Comparison of ENCODE assay signal across 1 cellular context in the genomic region with DNA sequence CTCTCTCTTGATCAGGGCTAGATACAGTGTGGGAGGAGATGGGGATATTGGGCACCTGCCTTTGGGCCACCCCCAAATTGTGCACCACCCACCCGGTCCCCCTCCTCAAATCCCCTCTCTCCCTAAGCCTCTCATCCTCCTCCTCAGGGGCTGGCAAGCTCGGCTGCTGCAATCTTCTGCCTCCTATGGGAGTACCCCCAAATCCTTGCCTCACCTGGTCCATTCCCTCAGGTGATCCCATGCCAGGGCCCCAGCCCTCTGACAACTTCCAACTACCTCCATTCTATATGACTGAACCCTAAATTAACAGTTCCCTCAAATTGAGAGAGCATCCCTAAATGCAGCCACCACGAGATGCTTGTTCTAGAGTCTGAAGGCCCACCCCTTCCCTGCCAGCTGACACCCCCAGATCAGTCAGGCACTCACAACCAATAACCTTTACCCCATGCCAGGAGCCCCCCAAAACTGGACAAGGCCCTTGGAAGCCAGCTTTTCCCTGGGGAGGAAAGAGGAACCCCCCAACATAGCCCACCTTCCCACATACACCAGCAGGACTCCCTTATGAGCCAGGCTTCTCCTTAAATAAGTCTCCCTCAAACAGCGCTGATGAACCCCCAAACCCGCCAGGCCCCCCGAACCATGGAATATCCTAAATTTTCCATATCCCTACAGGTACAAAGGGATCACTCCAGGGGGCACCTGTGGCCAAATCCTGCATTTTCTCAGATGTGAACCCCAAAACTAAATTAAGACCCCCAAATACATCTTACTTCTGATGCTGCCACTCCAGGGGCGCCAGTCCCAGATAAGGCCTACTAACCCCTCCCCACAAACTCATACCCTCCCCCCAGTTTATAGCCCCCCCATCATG.
TF ChIP-seq lines count a peak whose summit lies in the region.

No MANE protein-coding gene starts in this region.

TF ChIP-seq in A549, 52 proteins besides CTCF, POLR2A, EP300 and RAD21 (continued from another document):
- TF ChIP-seq, protein P1, sequence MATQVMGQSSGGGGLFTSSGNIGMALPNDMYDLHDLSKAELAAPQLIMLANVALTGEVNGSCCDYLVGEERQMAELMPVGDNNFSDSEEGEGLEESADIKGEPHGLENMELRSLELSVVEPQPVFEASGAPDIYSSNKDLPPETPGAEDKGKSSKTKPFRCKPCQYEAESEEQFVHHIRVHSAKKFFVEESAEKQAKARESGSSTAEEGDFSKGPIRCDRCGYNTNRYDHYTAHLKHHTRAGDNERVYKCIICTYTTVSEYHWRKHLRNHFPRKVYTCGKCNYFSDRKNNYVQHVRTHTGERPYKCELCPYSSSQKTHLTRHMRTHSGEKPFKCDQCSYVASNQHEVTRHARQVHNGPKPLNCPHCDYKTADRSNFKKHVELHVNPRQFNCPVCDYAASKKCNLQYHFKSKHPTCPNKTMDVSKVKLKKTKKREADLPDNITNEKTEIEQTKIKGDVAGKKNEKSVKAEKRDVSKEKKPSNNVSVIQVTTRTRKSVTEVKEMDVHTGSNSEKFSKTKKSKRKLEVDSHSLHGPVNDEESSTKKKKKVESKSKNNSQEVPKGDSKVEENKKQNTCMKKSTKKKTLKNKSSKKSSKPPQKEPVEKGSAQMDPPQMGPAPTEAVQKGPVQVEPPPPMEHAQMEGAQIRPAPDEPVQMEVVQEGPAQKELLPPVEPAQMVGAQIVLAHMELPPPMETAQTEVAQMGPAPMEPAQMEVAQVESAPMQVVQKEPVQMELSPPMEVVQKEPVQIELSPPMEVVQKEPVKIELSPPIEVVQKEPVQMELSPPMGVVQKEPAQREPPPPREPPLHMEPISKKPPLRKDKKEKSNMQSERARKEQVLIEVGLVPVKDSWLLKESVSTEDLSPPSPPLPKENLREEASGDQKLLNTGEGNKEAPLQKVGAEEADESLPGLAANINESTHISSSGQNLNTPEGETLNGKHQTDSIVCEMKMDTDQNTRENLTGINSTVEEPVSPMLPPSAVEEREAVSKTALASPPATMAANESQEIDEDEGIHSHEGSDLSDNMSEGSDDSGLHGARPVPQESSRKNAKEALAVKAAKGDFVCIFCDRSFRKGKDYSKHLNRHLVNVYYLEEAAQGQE (IDR thresholded peaks at IDR 0.05) = no peak
- TF ChIP-seq CHD4 (IDR thresholded peaks at IDR 0.05; ENCODE audit: borderline replicate concordance) = peak; percentile 29; the same call in 1 of the 2 replicates
- TF ChIP-seq, protein P2, sequence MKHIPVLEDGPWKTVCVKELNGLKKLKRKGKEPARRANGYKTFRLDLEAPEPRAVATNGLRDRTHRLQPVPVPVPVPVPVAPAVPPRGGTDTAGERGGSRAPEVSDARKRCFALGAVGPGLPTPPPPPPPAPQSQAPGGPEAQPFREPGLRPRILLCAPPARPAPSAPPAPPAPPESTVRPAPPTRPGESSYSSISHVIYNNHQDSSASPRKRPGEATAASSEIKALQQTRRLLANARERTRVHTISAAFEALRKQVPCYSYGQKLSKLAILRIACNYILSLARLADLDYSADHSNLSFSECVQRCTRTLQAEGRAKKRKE (CRISPR knock-in tag; IDR thresholded peaks at IDR 0.05; ENCODE audit: low read depth) = no peak
- TF ChIP-seq CBX2 (IDR thresholded peaks at IDR 0.05; ENCODE audit: borderline replicate concordance, low read depth) = no peak
- TF ChIP-seq MAFK (IDR thresholded peaks at IDR 0.05; ENCODE audit: partially characterized antibody) = no peak
TF ChIP-seq in A549: peak in this region for 3.
